Comparison of ENCODE assay signal across 28 cellular contexts in genomic region chr5:125298711-125299379, GRCh38.
A peak's percentile ranks its signal among the peaks of the same experiment; 100 is the strongest.
DNase-seq lines count a peak whose midpoint lies in the region; ATAC-seq and TF ChIP-seq lines count a peak whose summit lies in the region.
"Had no signal": no experiment of that assay in that cellular context is flagged by ENCODE, and none has a peak within 500 bp of the region (broad histone marks: within the 10 kb centered on the region; RNA-seq: fewer than 3 reads in every experiment).

No MANE protein-coding gene starts in this region.

- ATAC-seq in left ventricle myocardium superior (peak; percentile 65), WTC11 (peak; percentile 41)
- ATAC-seq in stimulated activated memory B cell treated with anti-CD40 and anti-IgM and Interleukin-4, amounts not matched to agents 10 μg/mL and 1 μg/mL and 100 μg/mL, for 72 hours, result no peak
- ATAC-seq: A549; activated CD4-positive, alpha-beta T cell treated with anti-CD3 and anti-CD28 coated beads for 36 hours; T-cell had no signal

- TF ChIP-seq CTCF in right atrium auricular region (IDR thresholded peaks at IDR 0.05) (no peak), WTC11 (IDR thresholded peaks at IDR 0.05) (no peak)

- no peaks in the 10 kb centered on the region for H3K36me3 Mint-ChIP-seq in WTC11
- H3K36me3 Mint-ChIP-seq in stimulated activated memory B cell treated with anti-CD40 and anti-IgM and Interleukin-4, amounts not matched to agents 10 μg/mL and 1 μg/mL and 100 μg/mL, for 72 hours, result no peaks in the 10 kb centered on the region
- H3K36me3 Mint-ChIP-seq: T-cell had no signal

- H3K27me3 Mint-ChIP-seq in WTC11 (ENCODE audit: low read depth), result no peaks in the 10 kb centered on the region
- H3K27me3 Mint-ChIP-seq in stimulated activated memory B cell treated with anti-CD40 and anti-IgM and Interleukin-4, amounts not matched to agents 10 μg/mL and 1 μg/mL and 100 μg/mL, for 72 hours, result no peaks in the 10 kb centered on the region
- H3K27me3 Mint-ChIP-seq: activated CD4-positive, alpha-beta T cell treated with anti-CD3 and anti-CD28 coated beads for 36 hours; activated T-cell treated with anti-CD3 and anti-CD28 coated beads, Interleukin-2, amount 50 U/mL, for 24 hours; T-cell had no signal

- no peak overlapping the region for H3K4me3 Mint-ChIP-seq in WTC11
- H3K4me3 Mint-ChIP-seq in stimulated activated memory B cell treated with anti-CD40 and anti-IgM and Interleukin-4, amounts not matched to agents 10 μg/mL and 1 μg/mL and 100 μg/mL, for 72 hours, result no peak overlapping the region
- H3K4me3 Mint-ChIP-seq: activated CD4-positive, alpha-beta T cell treated with anti-CD3 and anti-CD28 coated beads for 36 hours; activated T-cell treated with anti-CD3 and anti-CD28 coated beads, Interleukin-2, amount 50 U/mL, for 24 hours; T-cell had no signal

- H3K4me1 Mint-ChIP-seq in WTC11, result peaks cover 22% of the 10 kb centered on the region
- H3K4me1 Mint-ChIP-seq in stimulated activated memory B cell treated with anti-CD40 and anti-IgM and Interleukin-4, amounts not matched to agents 10 μg/mL and 1 μg/mL and 100 μg/mL, for 72 hours, result peaks cover 12% of the 10 kb centered on the region
- H3K4me1 Mint-ChIP-seq: activated CD4-positive, alpha-beta T cell treated with anti-CD3 and anti-CD28 coated beads for 36 hours; T-cell had no signal

- no peak overlapping the region for H3K4me3 ChIP-seq in right atrium auricular region
- H3K4me3 ChIP-seq: A549, adrenal gland, left ventricle myocardium inferior had no signal

- CTCF ChIA-PET in WTC11 (lab: Charles Lee), result no interaction called here

- DNase-seq in left ventricle myocardium superior (no peak), right atrium auricular region (ENCODE audit: low spot score) (no peak), WTC11 (ENCODE audit: low spot score) (no peak), myocyte (ENCODE audit: low read depth) (peak; percentile 90), NCI-H1417 treated with DMSO at 0.1 percent for 48 hours (lab: John Stamatoyannopoulos, UW) (no peak), cerebellar cortex (ENCODE audit: low spot score) (no peak)
- no peak for DNase-seq in stimulated activated CD4-positive, alpha-beta T cell treated with anti-CD3 and anti-CD28 coated beads, Interleukin-1b, Interleukin-23, amount 100 ng/mL, for 48 hours
- DNase-seq: activated CD4-positive, alpha-beta T cell treated with anti-CD3 and anti-CD28 coated beads for 36 hours; activated CD8-positive, alpha-beta memory T cell treated with anti-CD3 and anti-CD28 coated beads for 24 hours; activated T-cell treated with anti-CD3 and anti-CD28 coated beads, Interleukin-2, amount 50 U/mL, for 24 hours; adrenal gland; C1 segment of cervical spinal cord; cerebellar nuclear complex; EL; erythroblast; foreskin melanocyte; GOT3; hippocampal formation; left ventricle myocardium inferior; MM.1S; NCI-H748 treated with DMSO at 0.1 percent for 48 hours; occipital lobe; SHP77; stimulated activated CD4-positive, alpha-beta T cell treated with anti-CD3 and anti-CD28 coated beads, Interleukin-15, amount 100 ng/mL, for 24 hours; T-cell had no signal

- 0 out of 2 replicates have a peak overlapping the region, but pooled peaks have one; percentile 22 for H3K27ac Mint-ChIP-seq in WTC11
- H3K27ac Mint-ChIP-seq in stimulated activated memory B cell treated with anti-CD40 and anti-IgM and Interleukin-4, amounts not matched to agents 10 μg/mL and 1 μg/mL and 100 μg/mL, for 72 hours, result peak overlapping the region; percentile 18
- H3K27ac Mint-ChIP-seq: activated CD4-positive, alpha-beta T cell treated with anti-CD3 and anti-CD28 coated beads for 36 hours; activated T-cell treated with anti-CD3 and anti-CD28 coated beads, Interleukin-2, amount 50 U/mL, for 24 hours; T-cell had no signal

- no peaks in the 10 kb centered on the region for H3K27me3 ChIP-seq in right atrium auricular region
- H3K27me3 ChIP-seq: adrenal gland had no signal

- H3K9me3 Mint-ChIP-seq in WTC11, result no peaks in the 10 kb centered on the region
- H3K9me3 Mint-ChIP-seq in stimulated activated memory B cell treated with anti-CD40 and anti-IgM and Interleukin-4, amounts not matched to agents 10 μg/mL and 1 μg/mL and 100 μg/mL, for 72 hours, result no peaks in the 10 kb centered on the region

- no peaks in the 10 kb centered on the region for H3K36me3 ChIP-seq in right atrium auricular region
- H3K36me3 ChIP-seq: adrenal gland, left ventricle myocardium inferior had no signal

- intact Hi-C loops in left ventricle myocardium superior (cut with micrococcal nuclease), result no loop called here

- peaks cover 0 to 23% of the 10 kb centered on the region in 2 donors for H3K4me1 ChIP-seq in right atrium auricular region

- H3K9me3 ChIP-seq in right atrium auricular region, result no peaks in the 10 kb centered on the region
- H3K9me3 ChIP-seq: A549, adrenal gland, left ventricle myocardium inferior had no signal

- no peak overlapping the region for H3K27ac ChIP-seq in right atrium auricular region
- H3K27ac ChIP-seq: A549, adrenal gland, HL-60, left ventricle myocardium inferior had no signal

- POLR2A ChIA-PET in WTC11 (lab: Charles Lee), result no interaction called here

TF ChIP-seq in WTC11, 78 proteins besides CTCF, POLR2A, EP300 and RAD21 (continues in another document):
- TF ChIP-seq ZNF138 (CRISPR knock-in tag; conservative IDR thresholded peaks at IDR 0.05) (no peak), TP53 (CRISPR knock-in tag; IDR thresholded peaks at IDR 0.05) (no peak), ZBTB21 (CRISPR knock-in tag; IDR thresholded peaks at IDR 0.05; ENCODE audit: borderline replicate concordance) (no peak), GABPB1 (CRISPR knock-in tag; IDR thresholded peaks at IDR 0.05) (no peak), ETV6 (CRISPR knock-in tag; IDR thresholded peaks at IDR 0.05) (no peak), ZNF416 (CRISPR knock-in tag; IDR thresholded peaks at IDR 0.05) (no peak), PRRX2 (CRISPR knock-in tag; IDR thresholded peaks at IDR 0.05) (no peak), ZNF219 (CRISPR knock-in tag; IDR thresholded peaks at IDR 0.05; ENCODE audit: borderline replicate concordance) (no peak), HMGXB4 (CRISPR knock-in tag; IDR thresholded peaks at IDR 0.05) (no peak), FOXP4 (CRISPR knock-in tag; IDR thresholded peaks at IDR 0.05) (no peak), GRHL2 (CRISPR knock-in tag; IDR thresholded peaks at IDR 0.05; ENCODE audit: insufficient replicate concordance, severe bottlenecking) (no peak), RORB (CRISPR knock-in tag; IDR thresholded peaks at IDR 0.05) (no peak), CBFB (CRISPR knock-in tag; IDR thresholded peaks at IDR 0.05; ENCODE audit: low read depth) (no peak), HMGA2 (CRISPR knock-in tag; IDR thresholded peaks at IDR 0.05) (no peak), NR2C2 (CRISPR knock-in tag; IDR thresholded peaks at IDR 0.05) (no peak), FOXP1 (CRISPR knock-in tag; IDR thresholded peaks at IDR 0.05; ENCODE audit: borderline replicate concordance) (no peak), MAX (CRISPR knock-in tag; IDR thresholded peaks at IDR 0.05) (no peak)
